In genomic region chr2:130896813-130897212, GRCh38 we compare ENCODE assay signal across 25 cellular contexts.
"Had no signal": no experiment of that assay in that cellular context is flagged by ENCODE, and none has a peak within 500 bp of the region (broad histone marks: within the 10 kb centered on the region; RNA-seq: fewer than 3 reads in every experiment).

No MANE protein-coding gene starts in this region.

- H2AFZ ChIP-seq: hepatocyte had no signal

- H3K27ac Mint-ChIP-seq: endodermal cell; naive B cell; nephron; stimulated activated naive B cell treated with anti-CD40 and anti-IgM and Interleukin-4, amounts not matched to agents 10 μg/mL and 1 μg/mL and 100 μg/mL, for 72 hours; stimulated activated naive CD8-positive, alpha-beta T cell treated with anti-CD3 and anti-CD28 coated beads, Interleukin-15, amount 100 ng/mL, for 72 hours had no signal

- H3K4me1 ChIP-seq: colonic mucosa, left ventricle myocardium inferior, spleen, testis, tibial nerve, upper lobe of right lung, vagina had no signal

- H3K27me3 ChIP-seq: colonic mucosa, hepatocyte, testis, tibial nerve, upper lobe of right lung, vagina had no signal

- H3K9me3 ChIP-seq: colonic mucosa, testis, tibial nerve, upper lobe of right lung, vagina had no signal

- ATAC-seq: left cardiac atrium; sciatic nerve; stimulated activated naive B cell treated with anti-CD40 and anti-IgM and Interleukin-4, amounts not matched to agents 10 μg/mL and 1 μg/mL and 100 μg/mL, for 72 hours; stimulated activated naive CD8-positive, alpha-beta T cell treated with anti-CD3 and anti-CD28 coated beads, Interleukin-15, amount 100 ng/mL, for 72 hours; upper lobe of right lung had no signal

- DNase-seq: colonic mucosa; dermis blood vessel endothelial cell; endodermal cell; erythroblast; foreskin melanocyte; kidney; left cardiac atrium; left ventricle myocardium inferior; mesenchymal stem cell; midbrain; naive B cell; spleen; stimulated activated CD4-positive, alpha-beta T cell treated with anti-CD3 and anti-CD28 coated beads, Interleukin-15, amount 100 ng/mL, for 24 hours; stimulated activated CD4-positive, alpha-beta T cell treated with anti-CD3 and anti-CD28 coated beads, Interleukin-1b, Interleukin-23, amount 100 ng/mL, for 48 hours; stimulated activated CD4-positive, alpha-beta T cell treated with anti-CD3 and anti-CD28 coated beads, Interleukin-4, amount 100 ng/mL, for 4 hours; stimulated activated naive B cell treated with anti-CD40 and anti-IgM and Interleukin-4, amounts not matched to agents 10 μg/mL and 1 μg/mL and 100 μg/mL, for 72 hours; stimulated activated naive CD8-positive, alpha-beta T cell treated with anti-CD3 and anti-CD28 coated beads, Interleukin-15, amount 100 ng/mL, for 72 hours; testis; upper lobe of right lung had no signal

- H3K36me3 ChIP-seq: colonic mucosa, left ventricle myocardium inferior, spleen, tibial nerve, upper lobe of right lung, vagina had no signal

- H3K9me3 Mint-ChIP-seq: endodermal cell; stimulated activated naive B cell treated with anti-CD40 and anti-IgM and Interleukin-4, amounts not matched to agents 10 μg/mL and 1 μg/mL and 100 μg/mL, for 72 hours had no signal

- H3K4me3 Mint-ChIP-seq: endodermal cell; naive B cell; nephron; stimulated activated naive B cell treated with anti-CD40 and anti-IgM and Interleukin-4, amounts not matched to agents 10 μg/mL and 1 μg/mL and 100 μg/mL, for 72 hours; stimulated activated naive CD8-positive, alpha-beta T cell treated with anti-CD3 and anti-CD28 coated beads, Interleukin-15, amount 100 ng/mL, for 72 hours had no signal

- H3K79me2 ChIP-seq: hepatocyte had no signal

- H3K4me2 ChIP-seq: hepatocyte had no signal

- H3K27ac ChIP-seq: colonic mucosa, hepatocyte, left ventricle myocardium inferior, spleen, testis, tibial nerve, upper lobe of right lung, vagina had no signal

- H3K4me3 ChIP-seq: colonic mucosa, hepatocyte, left ventricle myocardium inferior, lung, spleen, testis, tibial nerve, upper lobe of right lung, vagina had no signal

- H3K4me1 Mint-ChIP-seq: naive B cell; nephron; stimulated activated naive B cell treated with anti-CD40 and anti-IgM and Interleukin-4, amounts not matched to agents 10 μg/mL and 1 μg/mL and 100 μg/mL, for 72 hours; stimulated activated naive CD8-positive, alpha-beta T cell treated with anti-CD3 and anti-CD28 coated beads, Interleukin-15, amount 100 ng/mL, for 72 hours had no signal

- H3K36me3 Mint-ChIP-seq: naive B cell; stimulated activated naive B cell treated with anti-CD40 and anti-IgM and Interleukin-4, amounts not matched to agents 10 μg/mL and 1 μg/mL and 100 μg/mL, for 72 hours had no signal
